33 cellular contexts compared by ENCODE assay signal in the genomic region with DNA sequence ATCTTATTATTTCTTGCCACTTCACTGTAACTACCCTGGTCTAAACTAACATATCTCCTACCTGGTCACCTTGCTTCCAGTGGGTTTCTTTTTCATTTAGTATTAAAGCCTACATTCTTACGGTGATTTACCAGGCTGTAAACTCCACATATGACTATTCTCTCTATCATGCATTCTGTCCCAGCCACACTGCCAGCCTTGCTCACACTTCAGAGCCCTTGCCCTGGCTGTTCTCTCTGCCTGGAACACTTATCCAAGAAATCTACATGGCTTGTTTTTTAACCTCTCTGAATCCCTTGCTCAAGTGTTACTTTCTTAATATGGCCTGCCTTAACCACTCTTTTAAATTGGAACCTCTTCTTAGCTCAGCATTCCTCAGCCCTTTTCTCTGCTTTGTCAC.
"Had no signal": no experiment of that assay in that cellular context is flagged by ENCODE, and none has a peak within 500 bp of the region (broad histone marks: within the 10 kb centered on the region; RNA-seq: fewer than 3 reads in every experiment).

No MANE protein-coding gene starts in this region.

- ATAC-seq: activated naive CD4-positive, alpha-beta T cell treated with anti-CD3 and anti-CD28 coated beads, Interleukin-2, amount 50 U/mL, for 72 hours; activated T-cell treated with anti-CD3 and anti-CD28 coated beads, Interleukin-2, amount 50 U/mL, for 4 hours had no signal

- H3K36me3 ChIP-seq: brain microvascular endothelial cell had no signal

- H3K27me3 Mint-ChIP-seq: activated B cell treated with CpG ODN at 0.5 μM for 24 hours; activated CD4-positive, alpha-beta memory T cell treated with anti-CD3 and anti-CD28 coated beads for 36 hours had no signal

- H3K27ac ChIP-seq: brain microvascular endothelial cell, VCaP had no signal

- DNase-seq: activated B cell treated with CpG ODN at 0.5 μM for 24 hours; activated CD4-positive, alpha-beta memory T cell treated with anti-CD3 and anti-CD28 coated beads for 36 hours; activated CD4-positive, alpha-beta T cell treated with anti-CD3 and anti-CD28 coated beads for 4 hours; activated CD4-positive, alpha-beta T cell treated with anti-CD3 and anti-CD28 coated beads, Interleukin-2, amount 50 U/mL, for 1 hour; activated CD4-positive, CD25-positive, alpha-beta regulatory T cell treated with anti-CD3 and anti-CD28 coated beads, Interleukin-2, amount 50 U/mL, for 72 hours; activated CD8-positive, alpha-beta memory T cell treated with anti-CD3 and anti-CD28 coated beads, Interleukin-2, amount 50 U/mL, for 4 hours; activated gamma-delta T cell treated with Interleukin-2 at 50 U/mL for 16 hours; activated naive CD4-positive, alpha-beta T cell treated with anti-CD3 and anti-CD28 coated beads for 36 hours; activated T-cell treated with anti-CD3 and anti-CD28 coated beads for 4 hours; activated T-cell treated with anti-CD3 and anti-CD28 coated beads, Interleukin-2, amount 50 U/mL, for 4 hours; aorta; Kasumi-1; KG1; MM.1S; MV-4-11; NCI-H1092 treated with DMSO at 0.1 percent for 48 hours; NCI-H1417; NCI-H146; NCI-H187; NCI-H2029 treated with DMSO at 0.1 percent for 48 hours; NCI-H2107; NCI-H2171; NCI-H510A; NCI-H526; NCI-H748 treated with DMSO at 0.1 percent for 48 hours; SW 1271; T-helper 1 cell; T-helper 2 cell; T-helper 9 cell had no signal

- H3K27me3 ChIP-seq: brain microvascular endothelial cell had no signal

- H3K4me1 Mint-ChIP-seq: activated B cell treated with CpG ODN at 0.5 μM for 24 hours had no signal

- H3K27ac Mint-ChIP-seq: activated B cell treated with CpG ODN at 0.5 μM for 24 hours; activated CD4-positive, alpha-beta memory T cell treated with anti-CD3 and anti-CD28 coated beads for 36 hours; activated naive CD4-positive, alpha-beta T cell treated with anti-CD3 and anti-CD28 coated beads for 36 hours; activated naive CD4-positive, alpha-beta T cell treated with anti-CD3 and anti-CD28 coated beads, Interleukin-2, amount 50 U/mL, for 72 hours; activated T-helper 1 cell treated with anti-CD3 and anti-CD28 coated beads, Interleukin-12 subunit alpha, Interleukin-12 subunit beta, Interleukin-2, Interleukin-4 antibody, amounts not matched to agents 30 ng/mL and 10 ng/mL and 1 ng/mL, durations not matched to agents 14 hours and 24 hours and 36 hours had no signal

- H3K4me3 Mint-ChIP-seq: activated B cell treated with CpG ODN at 0.5 μM for 24 hours; activated CD4-positive, alpha-beta memory T cell treated with anti-CD3 and anti-CD28 coated beads for 36 hours; activated naive CD4-positive, alpha-beta T cell treated with anti-CD3 and anti-CD28 coated beads for 36 hours; activated T-cell treated with anti-CD3 and anti-CD28 coated beads, Interleukin-2, amount 50 U/mL, for 4 hours; activated T-helper 1 cell treated with anti-CD3 and anti-CD28 coated beads, Interleukin-12 subunit alpha, Interleukin-12 subunit beta, Interleukin-2, Interleukin-4 antibody, amounts not matched to agents 30 ng/mL and 10 ng/mL and 1 ng/mL, durations not matched to agents 14 hours and 24 hours and 36 hours had no signal

- H3K9me3 Mint-ChIP-seq: activated naive CD4-positive, alpha-beta T cell treated with anti-CD3 and anti-CD28 coated beads, Interleukin-2, amount 50 U/mL, for 72 hours had no signal
